Comparison of ENCODE assay signal across 25 cellular contexts in the genomic region with DNA sequence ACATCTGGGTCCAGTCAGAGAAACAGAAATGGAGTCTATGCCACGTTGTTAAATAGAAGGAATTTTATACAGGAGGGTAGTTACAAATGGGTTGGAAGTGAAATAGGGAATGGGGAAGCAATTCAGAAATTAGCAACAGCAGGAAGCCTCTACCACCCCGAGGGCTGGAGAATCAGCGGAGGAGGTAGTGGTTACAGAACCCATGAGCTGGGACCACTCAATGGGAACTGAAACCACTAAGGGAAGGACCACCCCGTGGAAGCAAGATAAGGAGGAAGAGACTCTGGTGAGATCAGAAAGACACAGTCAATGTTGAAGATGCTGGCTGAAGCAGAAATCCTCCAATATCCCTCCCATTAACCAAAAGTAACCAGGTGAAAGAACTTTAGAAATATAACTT. TPM values are rescaled to one million over a fixed set of nuclear protein-coding genes. Genes with fewer than 3 reads are reported as not detected.
DNase-seq lines count a peak whose midpoint lies in the region; TF ChIP-seq lines count a peak whose summit lies in the region.
"Had no signal": no experiment of that assay in that cellular context is flagged by ENCODE, and none has a peak within 500 bp of the region (broad histone marks: within the 10 kb centered on the region; RNA-seq: fewer than 3 reads in every experiment).

No MANE protein-coding gene starts in this region.

- H3K9me3 Mint-ChIP-seq in dendritic cell treated with granulocyte-macrophage colony-stimulating factor and Interleukin-4, amounts not matched to agents 40 ng/mL and 50 ng/mL, for 4 days = no peaks in the 10 kb centered on the region
- H3K9me3 Mint-ChIP-seq: effector memory CD8-positive, alpha-beta T cell; GM23338 had no signal

- H3K36me3 Mint-ChIP-seq in dendritic cell treated with granulocyte-macrophage colony-stimulating factor and Interleukin-4, amounts not matched to agents 40 ng/mL and 50 ng/mL, for 4 days (ENCODE audit: low read depth) = no peaks in the 10 kb centered on the region

- H3K4me3 Mint-ChIP-seq in dendritic cell treated with granulocyte-macrophage colony-stimulating factor and Interleukin-4, amounts not matched to agents 40 ng/mL and 50 ng/mL, for 4 days = no peak overlapping the region
- H3K4me3 Mint-ChIP-seq: activated CD4-positive, alpha-beta T cell treated with anti-CD3 and anti-CD28 coated beads for 36 hours; activated CD8-positive, alpha-beta T cell treated with anti-CD3 and anti-CD28 coated beads, Interleukin-2, amount 10 ng/mL, durations not matched to agents 7 days and 5 days; B cell; effector memory CD8-positive, alpha-beta T cell; GM23338 had no signal

- intact Hi-C loops in dendritic cell treated with granulocyte-macrophage colony-stimulating factor and Interleukin-4, amounts not matched to agents 40 ng/mL and 50 ng/mL, for 4 days (cut with micrococcal nuclease) = no loop called here
- intact Hi-C loops in stomach (cut with DNase I; ENCODE audit: low total_unique reads) = no loop called here

- H3K27ac Mint-ChIP-seq in dendritic cell treated with granulocyte-macrophage colony-stimulating factor and Interleukin-4, amounts not matched to agents 40 ng/mL and 50 ng/mL, for 4 days = peak overlapping the region; percentile 62
- H3K27ac Mint-ChIP-seq: activated CD4-positive, alpha-beta T cell treated with anti-CD3 and anti-CD28 coated beads for 36 hours; activated CD8-positive, alpha-beta T cell treated with anti-CD3 and anti-CD28 coated beads, Interleukin-2, amount 10 ng/mL, durations not matched to agents 7 days and 5 days; B cell; effector memory CD8-positive, alpha-beta T cell; GM23338 had no signal

- TF ChIP-seq POLR2A in stomach (IDR thresholded peaks at IDR 0.05) = no peak

- no peak for TF ChIP-seq EP300 in stomach (IDR thresholded peaks at IDR 0.05)

- DNase-seq in C1 segment of cervical spinal cord (lab: John Stamatoyannopoulos, UW) (peak in 9 of 14 donors; percentile 1 to 48 (median 12)), MV-4-11 (lab: John Stamatoyannopoulos, UW) (peak; percentile 93), pons (ENCODE audit: low spot score) (peak; percentile 74), DMS 273 treated with DMSO at 0.1 percent for 48 hours (lab: John Stamatoyannopoulos, UW) (no peak), stomach (no peak), hepatic stellate cell (ENCODE audit: low spot score) (no peak)
- no peak for DNase-seq in stimulated activated CD4-positive, alpha-beta T cell treated with anti-CD3 and anti-CD28 coated beads, Interleukin-1b, Interleukin-23, amount 100 ng/mL, for 48 hours
- DNase-seq: activated CD4-positive, alpha-beta T cell treated with anti-CD3 and anti-CD28 coated beads for 36 hours; activated CD8-positive, alpha-beta T cell treated with anti-CD3 and anti-CD28 coated beads, Interleukin-2, amount 10 ng/mL, durations not matched to agents 7 days and 5 days; activated effector memory CD4-positive, alpha-beta T cell treated with Interleukin-2 at 50 U/mL for 16 hours; Caco-2; DMS79 treated with DMSO at 0.1 percent for 48 hours; effector memory CD8-positive, alpha-beta T cell; erythroblast; left cardiac atrium; mesendoderm; NCI-H1105; NCI-H1930; NCI-H526; stimulated activated naive CD8-positive, alpha-beta T cell treated with anti-CD3 and anti-CD28 coated beads, Interleukin-15, Interleukin-2, amounts not matched to agents 100 U/mL and 50 U/mL, for 24 hours had no signal

- no peaks in the 10 kb centered on the region for H3K27me3 ChIP-seq in stomach

- no peak overlapping the region for H3K27ac ChIP-seq in stomach
- H3K27ac ChIP-seq: coronary artery, RWPE1 had no signal

- H3K4me3 ChIP-seq in stomach = no peak overlapping the region
- H3K4me3 ChIP-seq: coronary artery, GM23338 had no signal

- H3K4me1 Mint-ChIP-seq in dendritic cell treated with granulocyte-macrophage colony-stimulating factor and Interleukin-4, amounts not matched to agents 40 ng/mL and 50 ng/mL, for 4 days (ENCODE audit: low read depth) = peaks cover 47% of the 10 kb centered on the region
- H3K4me1 Mint-ChIP-seq: GM23338 had no signal

- TF ChIP-seq CTCF in stomach (IDR thresholded peaks at IDR 0.05) = no peak

- peaks cover 2% of the 10 kb centered on the region for H3K27me3 Mint-ChIP-seq in dendritic cell treated with granulocyte-macrophage colony-stimulating factor and Interleukin-4, amounts not matched to agents 40 ng/mL and 50 ng/mL, for 4 days

- 61 to 81% (median 75%) methylated on average over 4 of the region's 4 CpGs for WGBS in stomach, 5 donors

- H3K9me3 ChIP-seq in stomach = no peaks in the 10 kb centered on the region
- H3K9me3 ChIP-seq: Caco-2 had no signal

- no peaks in the 10 kb centered on the region for H3K36me3 ChIP-seq in stomach

- H3K4me1 ChIP-seq in stomach = no peaks in the 10 kb centered on the region
- H3K4me1 ChIP-seq: Caco-2 had no signal

RNA-seq across cellular contexts. Expression of gene MAST2, which starts 15.5 kb away (rescaled TPM):
- 100 to 1,000 TPM in 1 of 5 donors, 10 to 100 TPM in 4; 27.1 to 131 (median 46.7) TPM for total RNA-seq in stomach
- polyA plus RNA-seq in stomach = 10 to 100 TPM in 1 of 3 donors, 1 to 10 TPM in 2; 5.3 to 19.5 (median 7.4) TPM

RNA-seq across cellular contexts. Expression of gene IPP, which starts 37.5 kb away (rescaled TPM):
- 10 to 100 TPM in 1 of 5 donors, 1 to 10 TPM in 4; 5.2 to 19.5 (median 7.8) TPM for total RNA-seq in stomach
- 1 to 10 TPM; 3.2 to 4.9 (median 4.4) TPM for polyA plus RNA-seq in stomach

Comparison
In these comparisons a context has a peak if more than half of its experiments do, and no peak if none do; other contexts are left out.
1. DNase-seq: peak in C1 segment of cervical spinal cord (9 of 14), MV-4-11 (single experiment) and pons (single experiment); none in DMS 273 treated with DMSO at 0.1 percent for 48 hours (single experiment), stimulated activated CD4-positive, alpha-beta T cell treated with anti-CD3 and anti-CD28 coated beads, Interleukin-1b, Interleukin-23, amount 100 ng/mL, for 48 hours (single experiment), stomach (single experiment) and hepatic stellate cell (single experiment).